ENCODE assay signal across 8 cellular contexts in genomic region chr4:72295966-72296557, GRCh38.
A peak's percentile ranks its signal among the peaks of the same experiment; 100 is the strongest.
DNase-seq lines count a peak whose midpoint lies in the region; ATAC-seq and TF ChIP-seq lines count a peak whose summit lies in the region.

No MANE protein-coding gene starts in this region.

- H3K4me1 ChIP-seq in prostate gland (replicated peaks): no peaks in the 10 kb centered on the region
- H3K4me1 ChIP-seq in effector memory CD4-positive, alpha-beta T cell (ENCODE audit: control insufficient read depth, insufficient read depth, low read length, poor library complexity, severe bottlenecking): no peaks in the 10 kb centered on the region

- no peak overlapping the region for H3K9ac ChIP-seq in SK-N-MC (ENCODE audit: insufficient read length)

- H3K9me3 ChIP-seq in SK-N-MC (ENCODE audit: low read depth, low read length) (peaks cover 8% of the 10 kb centered on the region; the same call in 1 of the 2 replicates), prostate gland (no peaks in the 10 kb centered on the region)
- no peaks in the 10 kb centered on the region for H3K9me3 ChIP-seq in effector memory CD4-positive, alpha-beta T cell (ENCODE audit: control insufficient read depth, low read length)

- no peak for TF ChIP-seq POLR2A in prostate gland (IDR thresholded peaks at IDR 0.05)

- TF ChIP-seq CTCF in prostate gland (IDR thresholded peaks at IDR 0.05): peak in 3 of 4 experiments; percentile 25 to 70 (median 56)

- WGBS in prostate gland: 19% methylated on average over 5 of the region's 5 CpGs

- peak; percentile 15 for DNase-seq in CMK (ENCODE audit: low read depth)
- DNase-seq in SK-N-MC (ENCODE audit: low read depth, low spot score): peak; percentile 78
- DNase-seq in fibroblast of the conjunctiva (ENCODE audit: low read depth): peak; percentile 53
- no peak for DNase-seq in prostate gland (ENCODE audit: low spot score)
- no peak for DNase-seq in effector memory CD4-positive, alpha-beta T cell
- DNase-seq in activated CD4-positive, alpha-beta T cell treated with anti-CD3 and anti-CD28 coated beads for 4 hours: no peak

- intact Hi-C loops in prostate gland (cut with DNase I): loop anchor here (5.0 to 10.0 kb wide), 2 partner anchors 411 to 719 kb away; no protein-coding TSS in a partner anchor

- H3K36me3 ChIP-seq in SK-N-MC (ENCODE audit: insufficient read depth, low read length) (peaks cover 22% of the 10 kb centered on the region), prostate gland (no peaks in the 10 kb centered on the region)
- H3K36me3 ChIP-seq in effector memory CD4-positive, alpha-beta T cell (ENCODE audit: control insufficient read depth, insufficient read depth, low read length): no peaks in the 10 kb centered on the region

- H3K4me3 ChIP-seq in SK-N-MC: no peak overlapping the region
- H3K4me3 ChIP-seq in prostate gland: no peak overlapping the region
- no peak overlapping the region for H3K4me3 ChIP-seq in effector memory CD4-positive, alpha-beta T cell (ENCODE audit: insufficient read depth, low read depth, low read length, poor library complexity, severe bottlenecking)

- ATAC-seq in GM19035 (IDR thresholded peaks at IDR 0.05; ENCODE audit: unreplicated experiment): peak; percentile 78
- peak; percentile 59 for ATAC-seq in HG03460 (IDR thresholded peaks at IDR 0.05; ENCODE audit: unreplicated experiment)

- H3K27ac ChIP-seq in SK-N-MC (peak overlapping the region; percentile 15; the same call in 1 of the 2 replicates), prostate gland (no peak overlapping the region)
- H3K27ac ChIP-seq in effector memory CD4-positive, alpha-beta T cell (ENCODE audit: insufficient read depth, low read length, poor library complexity, severe bottlenecking): no peak overlapping the region

- H3K27me3 ChIP-seq in prostate gland (replicated peaks; ENCODE audit: insufficient read depth): no peaks in the 10 kb centered on the region
- no peaks in the 10 kb centered on the region for H3K27me3 ChIP-seq in effector memory CD4-positive, alpha-beta T cell (replicated peaks; ENCODE audit: control insufficient read depth, insufficient read depth, low read length, poor library complexity, severe bottlenecking)

Comparison
In these comparisons a context has a peak if more than half of its experiments do, and no peak if none do; other contexts are left out.
1. DNase-seq: peak in CMK (single experiment), SK-N-MC (single experiment) and fibroblast of the conjunctiva (single experiment); none in prostate gland (single experiment), effector memory CD4-positive, alpha-beta T cell (0 of 3) and activated CD4-positive, alpha-beta T cell treated with anti-CD3 and anti-CD28 coated beads for 4 hours (0 of 2).